Comparison of ENCODE assay signal across 24 cellular contexts in genomic region chr6:48894469-48894868, GRCh38.
DNase-seq lines count a peak whose midpoint lies in the region; ATAC-seq, FAIRE-seq and TF ChIP-seq lines count a peak whose summit lies in the region.
"Had no signal": no experiment of that assay in that cellular context is flagged by ENCODE, and none has a peak within 500 bp of the region (broad histone marks: within the 10 kb centered on the region; RNA-seq: fewer than 3 reads in every experiment).

No MANE protein-coding gene starts in this region.

- FAIRE-seq in A204.1 (lab: Jason Lieb, UNC): peak; percentile 14
- no peak for FAIRE-seq in K562 (lab: Jason Lieb, UNC)
- FAIRE-seq: GM12891, GM19239 had no signal

- CTCF ChIA-PET in K562 (lab: Yijun Ruan, JAX; ENCODE audit: low intra/inter-chr PET ratio): no interaction called here

- H2AFZ ChIP-seq in K562 (ENCODE audit: low read depth, low read length) (no peak overlapping the region), osteoblast (ENCODE audit: low read length) (no peak overlapping the region)

- H3K9me3 ChIP-seq in K562 (replicated peaks; ENCODE audit: control insufficient read depth, insufficient read depth, low read depth, low read length): no peaks in the 10 kb centered on the region
- H3K9me3 ChIP-seq in osteoblast (ENCODE audit: low read depth, low read length): no peaks in the 10 kb centered on the region
- H3K9me3 ChIP-seq: BE2C, BLaER1 had no signal

- no peaks in the 10 kb centered on the region for H3K79me2 ChIP-seq in K562 (ENCODE audit: control insufficient read depth, insufficient read depth, low read length)
- no peaks in the 10 kb centered on the region for H3K79me2 ChIP-seq in osteoblast (ENCODE audit: insufficient read depth, low read length)

- WGBS in K562 (ENCODE audit: insufficient coverage, low coverage, missing lambda C conversion rate): 1% methylated on average over 3 of the region's 3 CpGs

- intact Hi-C loops in K562 (cut with micrococcal nuclease): no loop called here

- POLR2A ChIA-PET in K562 (lab: Yijun Ruan, JAX): no interaction called here

- H3K9ac ChIP-seq in K562 (ENCODE audit: insufficient read depth in 1 of 2, low read depth in 2 of 2, low read length in 2 of 2): no peak overlapping the region
- H3K9ac ChIP-seq: BLaER1 had no signal

- no TSS peak for BruUV-seq in K562 (replicated peaks; lab: Mats Ljungman, UMichigan)

- H3K4me1 ChIP-seq in K562 (replicated peaks in 1 of 2; ENCODE audit: control insufficient read depth in 2 of 2, insufficient read depth in 2 of 2, low read length in 2 of 2) (no peaks in the 10 kb centered on the region), osteoblast (ENCODE audit: insufficient read depth, low read length) (no peaks in the 10 kb centered on the region)
- H3K4me1 ChIP-seq: BE2C, BLaER1 had no signal

- H3K27ac ChIP-seq in 22Rv1 (peak overlapping the region; percentile 73), VCaP (peak overlapping the region; percentile 43; the same call in 1 of the 2 replicates), K562 (ENCODE audit: extremely low read depth, low read depth, low read length) (no peak overlapping the region), osteoblast (ENCODE audit: low read depth, low read length) (no peak overlapping the region)
- H3K27ac ChIP-seq: BLaER1 had no signal

- TF ChIP-seq POLR2A in K562 (conservative IDR thresholded peaks at IDR 0.05): no peak

- H3K4me3 ChIP-seq in K562 (no peak overlapping the region), osteoblast (ENCODE audit: insufficient read depth, low read length) (no peak overlapping the region)
- H3K4me3 ChIP-seq: BLaER1 had no signal

- in situ Hi-C loops in K562 (cut with MboI): no loop called here

- H4K20me1 ChIP-seq in K562 (replicated peaks; ENCODE audit: control insufficient read depth, insufficient read depth, low read length) (no peaks in the 10 kb centered on the region), osteoblast (ENCODE audit: insufficient read depth, low read length) (no peaks in the 10 kb centered on the region)
- H4K20me1 ChIP-seq: BLaER1 had no signal

- ATAC-seq in K562 (no peak), HG03025 (IDR thresholded peaks at IDR 0.05; ENCODE audit: low FRiP score, unreplicated experiment) (no peak)

- TF ChIP-seq CTCF in 22Rv1 (IDR thresholded peaks at IDR 0.05) (no peak), VCaP (conservative IDR thresholded peaks at IDR 0.05) (no peak), K562 (IDR thresholded peaks at IDR 0.05 in 2 of 3, conservative IDR thresholded peaks at IDR 0.05 in 1 of 3; ENCODE audit: insufficient read depth in 2 of 3, low read depth in 1 of 3, low read length in 3 of 3) (no peak), osteoblast (IDR thresholded peaks at IDR 0.05; ENCODE audit: extremely low read depth, low read depth, low read length) (no peak)

- no peaks in the 10 kb centered on the region for H3K36me3 ChIP-seq in K562 (ENCODE audit: control insufficient read depth, insufficient read depth, low read length)
- no peaks in the 10 kb centered on the region for H3K36me3 ChIP-seq in osteoblast (ENCODE audit: insufficient read depth, low read length)
- H3K36me3 ChIP-seq: BE2C, BLaER1 had no signal

- DNase-seq in K562 (ENCODE audit: extremely low read depth in 1 of 4, low spot score in 3 of 4): no peak
- DNase-seq in central memory CD4-positive, alpha-beta T cell: no peak
- no peak for DNase-seq in osteoblast (ENCODE audit: insufficient read length, low spot score, missing footprints)
- DNase-seq: ACHN; BE2C; C1 segment of cervical spinal cord; CD4-positive, alpha-beta memory T cell; CD4-positive, CD25-positive, alpha-beta regulatory T cell; CD8-positive, alpha-beta memory T cell; COR-L47; DMS 273 treated with DMSO at 0.1 percent for 48 hours; DMS153; DMS53; DMS79; DND-41; EL; GDM1 had no signal

- no peak overlapping the region for H3K4me2 ChIP-seq in K562 (ENCODE audit: insufficient read depth, low read length)
- H3K4me2 ChIP-seq in osteoblast (ENCODE audit: insufficient read depth, low read length): no peak overlapping the region
- H3K4me2 ChIP-seq: BLaER1 had no signal

- no peaks in the 10 kb centered on the region for H3K27me3 ChIP-seq in K562 (ENCODE audit: control insufficient read depth in 2 of 2, insufficient read depth in 2 of 2, low read length in 2 of 2)
- no peaks in the 10 kb centered on the region for H3K27me3 ChIP-seq in osteoblast (ENCODE audit: insufficient read depth, low read length)
- H3K27me3 ChIP-seq: BE2C, BLaER1 had no signal

- TF ChIP-seq EP300 in K562 (IDR thresholded peaks at IDR 0.05; ENCODE audit: low read length): no peak

- H3K9me1 ChIP-seq in K562 (ENCODE audit: control insufficient read depth, insufficient read depth, low read length): no peaks in the 10 kb centered on the region

- no peak for TF ChIP-seq RAD21 in K562 (CRISPR knock-in tag; conservative IDR thresholded peaks at IDR 0.05 in 1 of 2, IDR thresholded peaks at IDR 0.05 in 1 of 2)

TF ChIP-seq in K562, 482 proteins besides CTCF, POLR2A, EP300 and RAD21:
- TF ChIP-seq GABPB1 (CRISPR knock-in tag; IDR thresholded peaks at IDR 0.05) (no peak), ATF3 (IDR thresholded peaks at IDR 0.05) (peak; percentile 30; the same call in 1 of the 2 replicates), ATF3 (CRISPR knock-in tag; conservative IDR thresholded peaks at IDR 0.05) (no peak)

Comparison
In these comparisons a context has a peak if more than half of its experiments do, and no peak if none do; other contexts are left out.
1. H3K27ac ChIP-seq: peak in 22Rv1 (single experiment) and VCaP (single experiment); none in K562 (single experiment) and osteoblast (single experiment).